23 cellular contexts compared by ENCODE assay signal in genomic region chr4:127131527-127131926, GRCh38.
"Had no signal": no experiment of that assay in that cellular context is flagged by ENCODE, and none has a peak within 500 bp of the region (broad histone marks: within the 10 kb centered on the region; RNA-seq: fewer than 3 reads in every experiment).

No MANE protein-coding gene starts in this region.

- H3K27me3 ChIP-seq: gastroesophageal sphincter, neural progenitor cell, testis, uterus had no signal

- H3K9ac ChIP-seq: neural progenitor cell had no signal

- H3K4me1 ChIP-seq: gastroesophageal sphincter, neural progenitor cell, testis, uterus had no signal

- H3K4me3 ChIP-seq: gastroesophageal sphincter, neural progenitor cell, testis, uterus had no signal

- H2AFZ ChIP-seq: neural progenitor cell had no signal

- DNase-seq: activated CD4-positive, alpha-beta T cell treated with anti-CD3 and anti-CD28 coated beads, Interleukin-2, amount 50 U/mL, for 1 hour; activated CD4-positive, CD25-positive, alpha-beta regulatory T cell treated with anti-CD3 and anti-CD28 coated beads, Interleukin-2, amount 50 U/mL, for 72 hours; activated CD8-positive, alpha-beta T cell treated with anti-CD3 and anti-CD28 coated beads, Interleukin-2, amount 10 ng/mL, durations not matched to agents 7 days and 5 days; activated gamma-delta T cell; activated naive CD4-positive, alpha-beta T cell treated with anti-CD3 and anti-CD28 coated beads, Interleukin-2, amount 50 U/mL, for 16 hours; activated naive CD8-positive, alpha-beta T cell treated with anti-CD3 and anti-CD28 coated beads, Interleukin-2, amount 50 U/mL, for 24 hours; head of caudate nucleus; hypothalamus; left ventricle myocardium superior; mammary epithelial cell; naive thymus-derived CD8-positive, alpha-beta T cell; retina; stimulated activated CD4-positive, alpha-beta T cell treated with anti-CD3 and anti-CD28 coated beads, Interleukin-2, amount 100 ng/mL, for 48 hours; stimulated activated CD8-positive, alpha-beta memory T cell treated with anti-CD3 and anti-CD28 coated beads, Interleukin-4, amount 100 ng/mL, for 48 hours; stimulated activated naive B cell treated with anti-CD40 and anti-IgM and Interleukin-4, amounts not matched to agents 10 μg/mL and 1 μg/mL and 100 μg/mL, for 72 hours; testis; trophoblast cell; uterus; WERI-Rb-1 had no signal

- H3K9me3 ChIP-seq: gastroesophageal sphincter, testis, uterus had no signal

- H3K36me3 ChIP-seq: gastroesophageal sphincter, neural progenitor cell, WERI-Rb-1 had no signal

- H3K27ac ChIP-seq: epithelial cell of prostate, gastroesophageal sphincter, neural progenitor cell, testis, uterus, WERI-Rb-1 had no signal

- H3K4me2 ChIP-seq: neural progenitor cell had no signal

- FAIRE-seq: islet of Langerhans had no signal

- ATAC-seq: activated CD8-positive, alpha-beta T cell treated with anti-CD3 and anti-CD28 coated beads, Interleukin-2, amount 10 ng/mL, durations not matched to agents 7 days and 5 days; activated naive CD8-positive, alpha-beta T cell treated with anti-CD3 and anti-CD28 coated beads, Interleukin-2, amount 50 U/mL, for 24 hours; gastroesophageal sphincter; left ventricle myocardium superior; naive thymus-derived CD8-positive, alpha-beta T cell; stimulated activated naive B cell treated with anti-CD40 and anti-IgM and Interleukin-4, amounts not matched to agents 10 μg/mL and 1 μg/mL and 100 μg/mL, for 72 hours had no signal
